In genomic region chr1:53450225-53450624, GRCh38 we compare ENCODE assay signal across 11 cellular contexts. TPM values are rescaled to one million over a fixed set of nuclear protein-coding genes. Genes with fewer than 3 reads are reported as not detected.
DNase-seq lines count a peak whose midpoint lies in the region; ATAC-seq and TF ChIP-seq lines count a peak whose summit lies in the region.
"Had no signal": no experiment of that assay in that cellular context is flagged by ENCODE, and none has a peak within 500 bp of the region (broad histone marks: within the 10 kb centered on the region; RNA-seq: fewer than 3 reads in every experiment).

No MANE protein-coding gene starts in this region.

- intact Hi-C loops in PC-9 (cut with micrococcal nuclease; ENCODE audit: unreplicated experiment) = no loop called here

- H3K36me3 ChIP-seq in BE2C (no peaks in the 10 kb centered on the region), PC-9 (ENCODE audit: low read depth) (no peaks in the 10 kb centered on the region)

- POLR2A ChIA-PET in PC-9 (lab: Charles Lee; ENCODE audit: unreplicated experiment) = no interaction called here

- H3F3A ChIP-seq in PC-9 (ENCODE audit: insufficient read depth, low read depth) = no peaks in the 10 kb centered on the region

- no peaks in the 10 kb centered on the region for H4K20me1 ChIP-seq in PC-9 (ENCODE audit: insufficient read depth)

- no peak for ATAC-seq in GM21717 (IDR thresholded peaks at IDR 0.05; ENCODE audit: unreplicated experiment)
- ATAC-seq: activated T-cell treated with anti-CD3 and anti-CD28 coated beads, Interleukin-2, amount 50 U/mL, for 72 hours had no signal

- no TSS peak for BruUV-seq in PC-9 (replicated peaks; lab: Mats Ljungman, UMichigan)

- H3K9me2 ChIP-seq in PC-9 (ENCODE audit: insufficient read depth) = no peaks in the 10 kb centered on the region

- H3K79me2 ChIP-seq in PC-9 (ENCODE audit: low read depth) = no peaks in the 10 kb centered on the region
- H3K79me2 ChIP-seq: parathyroid adenoma had no signal

- in situ Hi-C loops in GM13976 (cut with MboI; ENCODE audit: low sequenced_read_pairs, unreplicated experiment) = no loop called here

- no peak overlapping the region for H3K27ac ChIP-seq in PC-9
- H3K27ac ChIP-seq: parathyroid adenoma had no signal

- TF ChIP-seq CTCF in BE2C (IDR thresholded peaks at IDR 0.05; ENCODE audit: low read depth, low read length) (peak; percentile 49), GM13976 (IDR thresholded peaks at IDR 0.05; ENCODE audit: borderline replicate concordance, control extremely low read depth, extremely low read depth, insufficient read depth, missing control alignments) (peak; percentile 38), PC-9 (conservative IDR thresholded peaks at IDR 0.05) (peak; percentile 35; the same call in 1 of the 2 replicates), fibroblast of pulmonary artery (IDR thresholded peaks at IDR 0.05; ENCODE audit: low read length, missing control alignments) (peak; percentile 33)

- H3K27me3 ChIP-seq in BE2C (no peaks in the 10 kb centered on the region), PC-9 (ENCODE audit: insufficient read depth, low read depth) (0 out of 2 replicates have a peak, but pooled peaks cover 2% of the 10 kb centered on the region)

- H2AFZ ChIP-seq in PC-9 = no peak overlapping the region
- H2AFZ ChIP-seq: parathyroid adenoma had no signal

- DNase-seq in BE2C = no peak
- no peak for DNase-seq in GM13976 (ENCODE audit: low spot score)
- no peak for DNase-seq in PC-9
- DNase-seq in fibroblast of pulmonary artery (ENCODE audit: low read depth) = no peak
- no peak for DNase-seq in kidney tubule cell (ENCODE audit: low spot score)
- no peak for DNase-seq in NCI-H1436 (lab: John Stamatoyannopoulos, UW)
- no peak for DNase-seq in GM19240 (ENCODE audit: insufficient read length, low spot score)
- DNase-seq: DMS79 treated with DMSO at 0.1 percent for 48 hours had no signal

- H3K4me3 ChIP-seq in BE2C (ENCODE audit: low read depth, low read length) (no peak overlapping the region), PC-9 (no peak overlapping the region), fibroblast of pulmonary artery (replicated peaks; ENCODE audit: low read depth, low read length) (no peak overlapping the region)

- H3K4me1 ChIP-seq in BE2C (no peaks in the 10 kb centered on the region), PC-9 (replicated peaks; ENCODE audit: insufficient read depth) (no peaks in the 10 kb centered on the region)
- H3K4me1 ChIP-seq: parathyroid adenoma had no signal

- CTCF ChIA-PET in PC-9 (lab: Charles Lee) = no interaction called here

- no peak overlapping the region for H3K4me2 ChIP-seq in PC-9

- H3K9me3 ChIP-seq in BE2C = no peaks in the 10 kb centered on the region
- no peaks in the 10 kb centered on the region for H3K9me3 ChIP-seq in PC-9 (ENCODE audit: insufficient read depth, low read depth)

RNA-seq across cellular contexts. Expression of gene DMRTB1, which starts 9.0 kb away (rescaled TPM):
- polyA plus RNA-seq in BE2C (2012; ENCODE audit: insufficient read depth, insufficient read length, low read depth) = not detected
- total RNA-seq in PC-9 (2021) = not detected in 2 replicates
- total RNA-seq: activated T-cell treated with anti-CD3 and anti-CD28 coated beads, Interleukin-2, amount 50 U/mL, for 72 hours had no signal
